Comparison of ENCODE assay signal across 8 cellular contexts in the genomic region with DNA sequence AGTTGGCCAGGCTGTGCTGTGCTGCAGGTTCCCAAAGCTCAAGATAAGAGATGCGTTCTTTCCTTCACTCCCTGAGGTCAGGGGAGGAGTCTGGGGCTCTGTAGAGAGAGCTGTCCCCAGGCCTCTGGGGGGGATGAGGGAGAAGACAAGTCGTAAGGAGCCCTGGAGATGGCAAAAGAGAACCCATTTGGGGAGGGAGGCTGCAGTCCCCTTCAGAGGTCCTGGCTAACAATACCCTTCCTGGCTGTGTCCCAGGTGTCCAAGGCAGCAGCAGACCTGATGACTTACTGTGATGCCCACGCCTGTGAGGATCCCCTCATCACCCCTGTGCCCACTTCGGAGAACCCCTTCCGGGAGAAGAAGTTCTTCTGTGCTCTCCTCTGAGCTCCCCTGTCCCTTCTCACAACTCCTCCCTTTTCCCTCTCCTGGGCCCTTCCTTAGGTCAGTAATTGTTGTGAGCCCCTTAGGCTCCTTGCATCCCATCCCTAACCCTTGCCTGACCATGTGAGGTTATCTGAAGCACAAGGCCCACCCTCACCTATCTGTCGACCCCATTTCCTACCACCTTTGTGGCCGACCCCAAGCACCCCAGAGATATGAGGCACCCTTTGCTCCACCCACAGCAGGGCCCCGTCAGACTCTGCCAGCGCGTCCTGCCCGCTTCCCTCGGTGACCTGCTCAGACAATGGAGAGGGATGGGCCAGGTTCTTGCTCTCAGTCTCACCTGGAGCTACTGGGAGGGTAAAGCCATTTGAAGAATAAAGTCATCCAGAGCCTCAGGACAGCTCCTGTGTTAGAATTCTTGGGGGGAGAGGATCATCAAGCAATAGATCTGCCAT. TPM values are rescaled to one million over a fixed set of nuclear protein-coding genes. Genes with fewer than 3 reads are reported as not detected.
DNase-seq lines count a peak whose midpoint lies in the region; ATAC-seq and TF ChIP-seq lines count a peak whose summit lies in the region.

No MANE protein-coding gene starts in this region.

- H3K4me3 Mint-ChIP-seq in effector memory CD8-positive, alpha-beta T cell, result peak overlapping the region; percentile 87 to 90
- peak overlapping the region; percentile 89 for H3K4me3 Mint-ChIP-seq in nephron progenitor cell

- no peaks in the 10 kb centered on the region for H3K9me3 ChIP-seq in uterus

- no peaks in the 10 kb centered on the region for H3K27me3 Mint-ChIP-seq in effector memory CD8-positive, alpha-beta T cell
- no peaks in the 10 kb centered on the region for H3K27me3 Mint-ChIP-seq in nephron progenitor cell (ENCODE audit: low read depth, poor library complexity)

- peak; percentile 17 for DNase-seq in NK-92 treated with Interleukin-12 subunit alpha and Interleukin-12 subunit beta, amount 100 ng/mL, for 24 hours (lab: John Stamatoyannopoulos, UW)
- DNase-seq in NK-92 (lab: John Stamatoyannopoulos, UW; ENCODE audit: unreplicated experiment) (no peak), nephron progenitor cell (no peak), uterus (peak; percentile 39 to 53), NCI-H1092 treated with DMSO at 0.1 percent for 48 hours (lab: John Stamatoyannopoulos, UW) (no peak)
- peak; percentile 41 to 46 for DNase-seq in activated CD4-positive, alpha-beta T cell treated with anti-CD3 and anti-CD28 coated beads for 4 hours
- DNase-seq in effector memory CD8-positive, alpha-beta T cell, result peak in 1 of 3 experiments; percentile 24

- peaks cover 66% of the 10 kb centered on the region for H3K36me3 Mint-ChIP-seq in effector memory CD8-positive, alpha-beta T cell (ENCODE audit: insufficient read depth)
- H3K36me3 Mint-ChIP-seq in nephron progenitor cell (ENCODE audit: low read depth), result peaks cover 34% of the 10 kb centered on the region

- no peaks in the 10 kb centered on the region for H3K9me3 Mint-ChIP-seq in effector memory CD8-positive, alpha-beta T cell
- H3K9me3 Mint-ChIP-seq in nephron progenitor cell, result no peaks in the 10 kb centered on the region

- TF ChIP-seq POLR2A in uterus (IDR thresholded peaks at IDR 0.05), result no peak

- H3K27ac Mint-ChIP-seq in effector memory CD8-positive, alpha-beta T cell, result peak overlapping the region; percentile 94 to 95
- H3K27ac Mint-ChIP-seq in nephron progenitor cell, result peak overlapping the region; percentile 96

- peaks cover 9 to 22% of the 10 kb centered on the region in 2 donors for H3K4me1 ChIP-seq in uterus

- ATAC-seq in effector memory CD8-positive, alpha-beta T cell (replicated peaks), result peak; percentile 13
- no peak for ATAC-seq in HG03342 (IDR thresholded peaks at IDR 0.05; ENCODE audit: unreplicated experiment)

- H3K4me1 Mint-ChIP-seq in effector memory CD8-positive, alpha-beta T cell (ENCODE audit: low read depth in 2 of 2), result peaks cover 33 to 35% of the 10 kb centered on the region in 2 donors
- H3K4me1 Mint-ChIP-seq in nephron progenitor cell, result peaks cover 64% of the 10 kb centered on the region

- no peak for TF ChIP-seq CTCF in nephron progenitor cell (IDR thresholded peaks at IDR 0.05)
- no peak for TF ChIP-seq CTCF in uterus (IDR thresholded peaks at IDR 0.05)

- peak overlapping the region; percentile 49 to 54 for H3K4me3 ChIP-seq in uterus

- H3K27ac ChIP-seq in uterus, result peak overlapping the region; percentile 89 to 94

- no peaks in the 10 kb centered on the region for H3K27me3 ChIP-seq in uterus

- H3K36me3 ChIP-seq in uterus, result no peaks in the 10 kb centered on the region

- intact Hi-C loops in uterus (cut with DNase I; ENCODE audit: low total_unique reads), result no loop called here

RNA-seq across cellular contexts. Expression of gene GNG3, which starts 1.2 kb away (rescaled TPM):
- total RNA-seq in uterus, result under 1 TPM in 1 of 4 donors, not detected in 3; 0.52 TPM

RNA-seq across cellular contexts. Expression of gene BSCL2, which starts 1.4 kb away (rescaled TPM):
- total RNA-seq in uterus, result 10 to 100 TPM; 24.1 to 46.7 (median 34.4) TPM

RNA-seq across cellular contexts. Expression of gene HNRNPUL2, which starts 18.6 kb away (rescaled TPM):
- 10 to 100 TPM; 17.7 to 58.3 (median 21.3) TPM for total RNA-seq in uterus

RNA-seq across cellular contexts. Expression of gene LRRN4CL, which starts 19.3 kb away (rescaled TPM):
- total RNA-seq in uterus, result 10 to 100 TPM; 36.2 to 50.6 (median 41.4) TPM

RNA-seq across cellular contexts. Expression of gene TTC9C, which starts 19.6 kb away (rescaled TPM):
- 10 to 100 TPM in 2 of 4 donors, 1 to 10 TPM in 2; 1.3 to 32.4 (median 16.3) TPM for total RNA-seq in uterus

Comparison
In these comparisons a context has a peak if more than half of its experiments do, and no peak if none do; other contexts are left out.
1. DNase-seq: peak in NK-92 treated with Interleukin-12 subunit alpha and Interleukin-12 subunit beta, amount 100 ng/mL, for 24 hours (single experiment), activated CD4-positive, alpha-beta T cell treated with anti-CD3 and anti-CD28 coated beads for 4 hours (2 of 2) and uterus (2 of 2); none in NK-92 (single experiment), nephron progenitor cell (single experiment) and NCI-H1092 treated with DMSO at 0.1 percent for 48 hours (single experiment).